ENCODE assay signal across 1 cellular context in the genomic region with DNA sequence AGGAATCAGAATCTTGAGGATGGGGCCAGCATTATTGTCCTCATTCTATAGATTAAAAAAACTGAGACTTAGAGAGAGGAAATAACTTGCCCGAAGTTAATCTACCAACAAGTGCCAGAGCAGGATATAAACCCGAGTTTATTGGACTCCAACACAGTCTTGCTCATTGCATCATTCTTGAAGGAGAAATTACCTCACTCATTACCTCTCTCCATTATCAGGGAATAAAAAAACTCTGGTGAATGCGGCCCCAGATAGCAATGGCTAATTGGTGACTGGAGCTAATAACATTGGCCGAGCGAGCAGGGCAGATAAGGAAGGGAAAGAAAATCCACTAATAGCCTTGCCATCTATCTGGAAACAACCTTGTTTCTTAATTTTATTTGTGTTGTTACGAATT.
TF ChIP-seq lines count a peak whose summit lies in the region.

No MANE protein-coding gene starts in this region.

TF ChIP-seq in HCT116, 20 proteins besides CTCF, POLR2A, EP300 and RAD21 (continued from another document):
- TF ChIP-seq, protein P1, sequence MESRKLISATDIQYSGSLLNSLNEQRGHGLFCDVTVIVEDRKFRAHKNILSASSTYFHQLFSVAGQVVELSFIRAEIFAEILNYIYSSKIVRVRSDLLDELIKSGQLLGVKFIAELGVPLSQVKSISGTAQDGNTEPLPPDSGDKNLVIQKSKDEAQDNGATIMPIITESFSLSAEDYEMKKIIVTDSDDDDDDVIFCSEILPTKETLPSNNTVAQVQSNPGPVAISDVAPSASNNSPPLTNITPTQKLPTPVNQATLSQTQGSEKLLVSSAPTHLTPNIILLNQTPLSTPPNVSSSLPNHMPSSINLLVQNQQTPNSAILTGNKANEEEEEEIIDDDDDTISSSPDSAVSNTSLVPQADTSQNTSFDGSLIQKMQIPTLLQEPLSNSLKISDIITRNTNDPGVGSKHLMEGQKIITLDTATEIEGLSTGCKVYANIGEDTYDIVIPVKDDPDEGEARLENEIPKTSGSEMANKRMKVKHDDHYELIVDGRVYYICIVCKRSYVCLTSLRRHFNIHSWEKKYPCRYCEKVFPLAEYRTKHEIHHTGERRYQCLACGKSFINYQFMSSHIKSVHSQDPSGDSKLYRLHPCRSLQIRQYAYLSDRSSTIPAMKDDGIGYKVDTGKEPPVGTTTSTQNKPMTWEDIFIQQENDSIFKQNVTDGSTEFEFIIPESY (IDR thresholded peaks at IDR 0.05; ENCODE audit: extremely low read depth, insufficient replicate concordance, low read length) = no peak
TF ChIP-seq in HCT116: peak in this region for 0.
